ENCODE assay signal across 19 cellular contexts in genomic region chr2:239378918-239379640, GRCh38. TPM values are rescaled to one million over a fixed set of nuclear protein-coding genes. Genes with fewer than 3 reads are reported as not detected.
A peak's percentile ranks its signal among the peaks of the same experiment; 100 is the strongest.
DNase-seq lines count a peak whose midpoint lies in the region; ATAC-seq and TF ChIP-seq lines count a peak whose summit lies in the region.
"Had no signal": no experiment of that assay in that cellular context is flagged by ENCODE, and none has a peak within 500 bp of the region (broad histone marks: within the 10 kb centered on the region; RNA-seq: fewer than 3 reads in every experiment).

No MANE protein-coding gene starts in this region.

- no peak overlapping the region for H3K14ac ChIP-seq in trophoblast cell (ENCODE audit: low read length)

- H2AK5ac ChIP-seq in trophoblast cell (ENCODE audit: low read length) = no peak overlapping the region

- H3K9me3 ChIP-seq in T-helper 17 cell (ENCODE audit: control insufficient read depth, low read length, poor library complexity, severe bottlenecking) (no peaks in the 10 kb centered on the region), right lobe of liver (no peaks in the 10 kb centered on the region), trophoblast cell (ENCODE audit: insufficient read depth, low read depth, low read length) (peaks cover 1% of the 10 kb centered on the region)
- H3K9me3 ChIP-seq: stomach had no signal

- peaks cover 39% of the 10 kb centered on the region for H3K4me1 Mint-ChIP-seq in activated naive CD4-positive, alpha-beta T cell treated with anti-CD3 and anti-CD28 coated beads for 36 hours (ENCODE audit: low read depth)
- peaks cover 18% of the 10 kb centered on the region for H3K4me1 Mint-ChIP-seq in T-helper 17 cell
- peaks cover 37 to 69% of the 10 kb centered on the region in 2 donors for H3K4me1 Mint-ChIP-seq in stimulated activated naive B cell treated with anti-CD40 and anti-IgM and Interleukin-4, amounts not matched to agents 10 μg/mL and 1 μg/mL and 100 μg/mL, for 72 hours

- ATAC-seq in T-helper 17 cell (no peak), right lobe of liver (peak in 2 of 4 donors; percentile 9 to 12), HG03378 (IDR thresholded peaks at IDR 0.05; ENCODE audit: unreplicated experiment) (no peak)
- ATAC-seq in stimulated activated naive B cell treated with anti-CD40 and anti-IgM and Interleukin-4, amounts not matched to agents 10 μg/mL and 1 μg/mL and 100 μg/mL, for 72 hours (replicated peaks) = no peak

- H3K27me3 Mint-ChIP-seq in activated naive CD4-positive, alpha-beta T cell treated with anti-CD3 and anti-CD28 coated beads for 36 hours (ENCODE audit: low read depth) = no peaks in the 10 kb centered on the region
- no peaks in the 10 kb centered on the region for H3K27me3 Mint-ChIP-seq in T-helper 17 cell
- no peaks in the 10 kb centered on the region for H3K27me3 Mint-ChIP-seq in stimulated activated naive B cell treated with anti-CD40 and anti-IgM and Interleukin-4, amounts not matched to agents 10 μg/mL and 1 μg/mL and 100 μg/mL, for 72 hours
- H3K27me3 Mint-ChIP-seq: activated CD4-positive, alpha-beta T cell treated with anti-CD3 and anti-CD28 coated beads, Interleukin-2, amount 10 ng/mL, durations not matched to agents 7 days and 5 days had no signal

- intact Hi-C loops in activated naive CD4-positive, alpha-beta T cell treated with anti-CD3 and anti-CD28 coated beads for 36 hours (cut with micrococcal nuclease) = no loop called here
- intact Hi-C loops in right lobe of liver (cut with DNase I) = no loop called here

- H4K8ac ChIP-seq in trophoblast cell (ENCODE audit: low read depth, low read length) = no peak overlapping the region

- DNase-seq in activated naive CD4-positive, alpha-beta T cell treated with anti-CD3 and anti-CD28 coated beads for 36 hours = peak; percentile 4
- DNase-seq in activated naive CD4-positive, alpha-beta T cell treated with Interleukin-2 at 50 U/mL for 16 hours = no peak
- no peak for DNase-seq in T-helper 17 cell
- peak; percentile 20 to 53 (median 47) for DNase-seq in right lobe of liver
- DNase-seq in stimulated activated naive B cell treated with anti-CD40 and anti-IgM and Interleukin-4, amounts not matched to agents 10 μg/mL and 1 μg/mL and 100 μg/mL, for 72 hours = no peak
- no peak for DNase-seq in DMS153 treated with DMSO at 0.1 percent for 48 hours (lab: John Stamatoyannopoulos, UW; ENCODE audit: unreplicated experiment)
- no peak for DNase-seq in trophoblast cell
- DNase-seq: activated CD4-positive, alpha-beta T cell treated with anti-CD3 and anti-CD28 coated beads, Interleukin-2, amount 10 ng/mL, durations not matched to agents 7 days and 5 days; dermis blood vessel endothelial cell; DMS153; NCI-H1694; NCI-H526 treated with DMSO at 0.1 percent for 48 hours; RPMI8226; stomach had no signal

- CTCF ChIA-PET in activated naive CD4-positive, alpha-beta T cell treated with anti-CD3 and anti-CD28 coated beads for 36 hours (lab: Charles Lee) = no interaction called here

- H3K79me1 ChIP-seq in trophoblast cell (ENCODE audit: low read length) = no peaks in the 10 kb centered on the region

- H4K12ac ChIP-seq in trophoblast cell (ENCODE audit: low read depth, low read length) = no peak overlapping the region

- H3K9ac ChIP-seq in trophoblast cell (ENCODE audit: low read length) = no peak overlapping the region
- H3K9ac ChIP-seq: KMS-11 had no signal

- no peaks in the 10 kb centered on the region for H3K4me1 ChIP-seq in right lobe of liver
- H3K4me1 ChIP-seq in trophoblast cell (ENCODE audit: control insufficient read depth in 1 of 2, insufficient read depth in 2 of 2, low read length in 2 of 2) = peaks cover 3 to 7% of the 10 kb centered on the region in 2 experiments

- H3K9me3 Mint-ChIP-seq in activated naive CD4-positive, alpha-beta T cell treated with anti-CD3 and anti-CD28 coated beads for 36 hours = no peaks in the 10 kb centered on the region
- H3K9me3 Mint-ChIP-seq in stimulated activated naive B cell treated with anti-CD40 and anti-IgM and Interleukin-4, amounts not matched to agents 10 μg/mL and 1 μg/mL and 100 μg/mL, for 72 hours = no peaks in the 10 kb centered on the region
- H3K9me3 Mint-ChIP-seq: activated CD4-positive, alpha-beta T cell treated with anti-CD3 and anti-CD28 coated beads, Interleukin-2, amount 10 ng/mL, durations not matched to agents 7 days and 5 days; activated T-helper 1 cell treated with anti-CD3 and anti-CD28 coated beads, Interleukin-12 subunit alpha, Interleukin-12 subunit beta, Interleukin-2, Interleukin-4 antibody, amounts not matched to agents 30 ng/mL and 10 ng/mL and 1 ng/mL, durations not matched to agents 14 hours and 24 hours and 36 hours; T-helper 2 cell treated with Interferon-gamma antibody and Interleukin-4, amounts not matched to agents 5 μg/mL and 100 μg/mL, for 36 hours had no signal

- no peak overlapping the region for H3K4ac ChIP-seq in trophoblast cell (ENCODE audit: low read depth, low read length)

- no peak overlapping the region for H3K4me3 Mint-ChIP-seq in activated naive CD4-positive, alpha-beta T cell treated with anti-CD3 and anti-CD28 coated beads for 36 hours
- no peak overlapping the region for H3K4me3 Mint-ChIP-seq in T-helper 17 cell
- peak overlapping the region in 1 of 2 donors; percentile 17 for H3K4me3 Mint-ChIP-seq in stimulated activated naive B cell treated with anti-CD40 and anti-IgM and Interleukin-4, amounts not matched to agents 10 μg/mL and 1 μg/mL and 100 μg/mL, for 72 hours
- H3K4me3 Mint-ChIP-seq: activated CD4-positive, alpha-beta T cell treated with anti-CD3 and anti-CD28 coated beads, Interleukin-2, amount 10 ng/mL, durations not matched to agents 7 days and 5 days; activated T-helper 1 cell treated with anti-CD3 and anti-CD28 coated beads, Interleukin-12 subunit alpha, Interleukin-12 subunit beta, Interleukin-2, Interleukin-4 antibody, amounts not matched to agents 30 ng/mL and 10 ng/mL and 1 ng/mL, durations not matched to agents 14 hours and 24 hours and 36 hours; T-helper 2 cell treated with Interferon-gamma antibody and Interleukin-4, amounts not matched to agents 5 μg/mL and 100 μg/mL, for 36 hours had no signal

- no peak overlapping the region for H3K27ac Mint-ChIP-seq in activated naive CD4-positive, alpha-beta T cell treated with anti-CD3 and anti-CD28 coated beads for 36 hours
- H3K27ac Mint-ChIP-seq in T-helper 17 cell = peak overlapping the region; percentile 67
- H3K27ac Mint-ChIP-seq in stimulated activated naive B cell treated with anti-CD40 and anti-IgM and Interleukin-4, amounts not matched to agents 10 μg/mL and 1 μg/mL and 100 μg/mL, for 72 hours = peak overlapping the region; percentile 76

- no peak overlapping the region for H2BK120ac ChIP-seq in trophoblast cell (ENCODE audit: insufficient read depth, low read length, poor library complexity)

- peaks cover 0 to 3% (median 0%) of the 10 kb centered on the region in 4 donors for H3K36me3 ChIP-seq in right lobe of liver
- H3K36me3 ChIP-seq in trophoblast cell (ENCODE audit: control insufficient read depth in 1 of 2, insufficient read depth in 2 of 2, low read length in 2 of 2) = no peaks in the 10 kb centered on the region

- no peak overlapping the region for H2AFZ ChIP-seq in trophoblast cell (ENCODE audit: insufficient read depth, low read length, poor library complexity)

- TF ChIP-seq CTCF in right lobe of liver (IDR thresholded peaks at IDR 0.05) = no peak

- no peak overlapping the region for H3K23ac ChIP-seq in trophoblast cell (ENCODE audit: low read length)

- no peaks in the 10 kb centered on the region for H3K79me2 ChIP-seq in trophoblast cell (ENCODE audit: control insufficient read depth, insufficient read depth, low read length, poor library complexity)

- no peak overlapping the region for H3K18ac ChIP-seq in trophoblast cell (ENCODE audit: low read length)

- H3K27ac ChIP-seq in right lobe of liver = no peak overlapping the region
- no peak overlapping the region for H3K27ac ChIP-seq in trophoblast cell (ENCODE audit: low read depth, low read length)
- H3K27ac ChIP-seq: KMS-11 had no signal

- H4K91ac ChIP-seq in trophoblast cell (ENCODE audit: low read depth, low read length) = no peak overlapping the region

- no peak overlapping the region for H2BK12ac ChIP-seq in trophoblast cell (ENCODE audit: low read length)

- no peaks in the 10 kb centered on the region for H3K27me3 ChIP-seq in right lobe of liver
- H3K27me3 ChIP-seq in trophoblast cell (ENCODE audit: insufficient read depth, low read length) = no peaks in the 10 kb centered on the region
- H3K27me3 ChIP-seq: stomach had no signal

- H3K4me2 ChIP-seq in trophoblast cell (ENCODE audit: low read length) = no peak overlapping the region
- H3K4me2 ChIP-seq: KMS-11, smooth muscle cell had no signal

- no peak overlapping the region for H2BK5ac ChIP-seq in trophoblast cell (ENCODE audit: low read depth, low read length, poor library complexity)

- peaks cover 9% of the 10 kb centered on the region for H3K36me3 Mint-ChIP-seq in activated naive CD4-positive, alpha-beta T cell treated with anti-CD3 and anti-CD28 coated beads for 36 hours (ENCODE audit: low read depth)
- peaks cover 4% of the 10 kb centered on the region for H3K36me3 Mint-ChIP-seq in T-helper 17 cell (ENCODE audit: low read depth)
- peaks cover 19 to 28% of the 10 kb centered on the region in 2 donors for H3K36me3 Mint-ChIP-seq in stimulated activated naive B cell treated with anti-CD40 and anti-IgM and Interleukin-4, amounts not matched to agents 10 μg/mL and 1 μg/mL and 100 μg/mL, for 72 hours

- 43% methylated on average over 6 of the region's 20 CpGs for WGBS in right lobe of liver (ENCODE audit: insufficient coverage, low coverage, low lambda C conversion rate, missing lambda C conversion rate)
- WGBS in trophoblast cell (ENCODE audit: extremely low coverage, insufficient coverage, insufficient read length) = no CpG with 5 or more reads among the region's 20 CpGs

- H3K4me3 ChIP-seq in right lobe of liver = no peak overlapping the region
- H3K4me3 ChIP-seq in trophoblast cell (ENCODE audit: low read depth, low read length) = no peak overlapping the region
- H3K4me3 ChIP-seq: smooth muscle cell, stomach had no signal

- no peak for TF ChIP-seq POLR2A in right lobe of liver (IDR thresholded peaks at IDR 0.05)

RNA-seq across cellular contexts. Expression of gene HDAC4, which starts 21.7 kb away (rescaled TPM):
- 10 to 100 TPM; 32.0 to 35.6 TPM for total RNA-seq in activated naive CD4-positive, alpha-beta T cell treated with anti-CD3 and anti-CD28 coated beads for 36 hours
- total RNA-seq in T-helper 17 cell (10 to 100 TPM; 78.9 to 79.0 TPM), right lobe of liver (10 to 100 TPM in 5 of 6 experiments, 1 to 10 TPM in 1; 8.9 to 22.4 (median 14.7) TPM)
- 7.3 and 8.1 TPM in 2 replicates for polyA plus RNA-seq in trophoblast cell (2013)

Comparison
In these comparisons a context has a peak if more than half of its experiments do, and no peak if none do; other contexts are left out.
1. DNase-seq: peak in activated naive CD4-positive, alpha-beta T cell treated with anti-CD3 and anti-CD28 coated beads for 36 hours (single experiment) and right lobe of liver (3 of 3); none in activated naive CD4-positive, alpha-beta T cell treated with Interleukin-2 at 50 U/mL for 16 hours (single experiment), T-helper 17 cell (0 of 3), stimulated activated naive B cell treated with anti-CD40 and anti-IgM and Interleukin-4, amounts not matched to agents 10 μg/mL and 1 μg/mL and 100 μg/mL, for 72 hours (single experiment), DMS153 treated with DMSO at 0.1 percent for 48 hours (single experiment) and trophoblast cell (0 of 2).